ENCODE assay signal across 21 cellular contexts in genomic region chr3:16182612-16183011, GRCh38. TPM values are rescaled to one million over a fixed set of nuclear protein-coding genes. Genes with fewer than 3 reads are reported as not detected.
"Had no signal": no experiment of that assay in that cellular context is flagged by ENCODE, and none has a peak within 500 bp of the region (broad histone marks: within the 10 kb centered on the region; RNA-seq: fewer than 3 reads in every experiment).

No MANE protein-coding gene starts in this region.

- H3K27me3 ChIP-seq: brain microvascular endothelial cell had no signal

- DNase-seq: activated CD4-positive, alpha-beta T cell treated with anti-CD3 and anti-CD28 coated beads for 48 hours; activated CD4-positive, alpha-beta T cell treated with anti-CD3 and anti-CD28 coated beads, Interleukin-2, amount 50 U/mL, for 4 hours; activated CD4-positive, CD25-positive, alpha-beta regulatory T cell treated with anti-CD3 and anti-CD28 coated beads, Interleukin-2, amount 50 U/mL, for 72 hours; activated CD8-positive, alpha-beta T cell treated with anti-CD3 and anti-CD28 coated beads, Interleukin-2, amount 10 ng/mL, durations not matched to agents 7 days and 5 days; activated effector memory CD4-positive, alpha-beta T cell treated with Interleukin-2 at 50 U/mL for 16 hours; activated naive CD4-positive, alpha-beta T cell; activated naive CD8-positive, alpha-beta T cell treated with anti-CD3 and anti-CD28 coated beads, Interleukin-2, amount 50 U/mL, for 24 hours; activated T-cell treated with anti-CD3 and anti-CD28 coated beads, Interleukin-2, amount 50 U/mL, for 1 hour; amygdala; brain microvascular endothelial cell; KG1; NCI-H1048; NCI-H146; NCI-H187 treated with DMSO at 0.1 percent for 48 hours; NCI-H2081 treated with DMSO at 0.1 percent for 48 hours; NCI-H446; NCI-H524; SHP77 treated with DMSO at 0.1 percent for 48 hours had no signal

- H3K36me3 ChIP-seq: brain microvascular endothelial cell had no signal

- ATAC-seq: activated CD8-positive, alpha-beta T cell treated with anti-CD3 and anti-CD28 coated beads, Interleukin-2, amount 10 ng/mL, durations not matched to agents 7 days and 5 days; PC-3; WTC11 had no signal

- H3K27ac ChIP-seq: brain microvascular endothelial cell had no signal

RNA-seq across cellular contexts. Expression of gene GALNT15, which starts 8.1 kb away (rescaled TPM):
- polyA plus RNA-seq: IgD-negative memory B cell had no signal
